ENCODE assay signal across 8 cellular contexts in the genomic region with DNA sequence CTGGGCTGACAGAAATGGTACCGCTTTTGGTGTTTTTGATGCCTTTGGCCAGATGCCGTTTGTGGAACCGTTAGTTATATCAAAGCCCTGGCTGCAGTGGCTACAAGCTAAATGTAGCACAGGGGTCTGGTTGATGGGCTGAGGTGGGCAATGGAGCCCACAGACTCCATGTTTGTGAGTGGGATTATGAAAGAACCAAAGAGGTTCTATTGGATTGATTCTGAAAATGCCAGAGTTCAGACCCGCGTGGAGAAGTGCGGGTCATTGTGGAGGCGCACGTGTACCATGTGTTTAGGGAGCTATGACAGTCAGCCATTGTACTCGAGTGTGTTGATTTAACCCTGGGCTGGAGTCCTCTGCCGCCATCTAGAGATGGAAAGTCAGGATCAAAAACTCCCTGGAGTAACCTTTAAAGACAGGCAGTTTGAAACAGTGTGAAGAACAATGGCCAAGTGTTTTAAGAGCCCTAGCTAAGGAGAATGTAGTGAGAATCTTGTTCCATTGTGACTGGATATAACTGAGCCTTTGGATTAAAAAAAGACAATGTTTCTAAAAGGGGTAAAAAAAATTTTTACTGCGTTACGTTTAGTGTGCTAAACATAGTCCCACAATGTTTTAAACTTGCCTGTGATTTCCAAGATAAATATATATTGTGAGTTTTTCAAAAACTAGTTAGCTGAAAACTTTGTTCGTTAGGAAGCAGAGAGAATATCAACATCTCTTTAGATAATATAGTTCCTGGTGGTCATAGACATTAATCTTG. TPM values are rescaled to one million over a fixed set of nuclear protein-coding genes. Genes with fewer than 3 reads are reported as not detected.
DNase-seq lines count a peak whose midpoint lies in the region; ATAC-seq and TF ChIP-seq lines count a peak whose summit lies in the region.

No MANE protein-coding gene starts in this region.

- H3K4me2 ChIP-seq in PC-3 (ENCODE audit: low read length): peak overlapping the region; percentile 69

- no peaks in the 10 kb centered on the region for H3K9me2 ChIP-seq in PC-3 (replicated peaks; ENCODE audit: low read length)

- intact Hi-C loops in PC-3 (cut with micrococcal nuclease): no loop called here
- intact Hi-C loops in left lung (cut with DNase I): no loop called here
- intact Hi-C loops in ovary (cut with DNase I): no loop called here

- no peak overlapping the region for H3K27ac ChIP-seq in PC-3 (ENCODE audit: low read length)
- H3K27ac ChIP-seq in left lung: no peak overlapping the region
- H3K27ac ChIP-seq in ovary: no peak overlapping the region

- CTCF ChIA-PET in PC-3 (lab: Charles Lee): interaction anchor here (0.6 to 1.0 kb wide), 4 partner anchors 91 to 239 kb away, joined by 3 to 5 read pairs (median 4); no protein-coding TSS in a partner anchor

- H3K36me3 ChIP-seq in PC-3 (ENCODE audit: low read depth, low read length) (no peaks in the 10 kb centered on the region), left lung (no peaks in the 10 kb centered on the region), ovary (no peaks in the 10 kb centered on the region)

- 21 to 29% (median 29%) methylated on average over 13 of the region's 13 CpGs for WGBS in ovary, 3 donors

- DNase-seq in ELR (ENCODE audit: low read depth) (peak; percentile 72), PC-3 (peak; percentile 73), dedifferentiated amniotic fluid mesenchymal stem cell (ENCODE audit: extremely low spot score) (peak; percentile 26), left lung (no peak), ureter (ENCODE audit: low spot score) (peak; percentile 45), ovary (no peak)

- H3K9me3 ChIP-seq in PC-3 (ENCODE audit: low read length) (no peaks in the 10 kb centered on the region), left lung (no peaks in the 10 kb centered on the region), ovary (no peaks in the 10 kb centered on the region)

- no peak for TF ChIP-seq EP300 in Ishikawa (IDR thresholded peaks at IDR 0.05; ENCODE audit: borderline replicate concordance)
- TF ChIP-seq EP300 in ovary (IDR thresholded peaks at IDR 0.05): no peak

- no peaks in the 10 kb centered on the region for H3F3A ChIP-seq in PC-3 (ENCODE audit: low read length, unreplicated experiment)

- peak; percentile 74 for TF ChIP-seq RAD21 in Ishikawa (IDR thresholded peaks at IDR 0.05; ENCODE audit: low read depth)

- no peaks in the 10 kb centered on the region for H3K79me2 ChIP-seq in PC-3 (ENCODE audit: low read length)

- no peak overlapping the region for H3K9ac ChIP-seq in PC-3 (ENCODE audit: low read length)

- H2AFZ ChIP-seq in PC-3 (ENCODE audit: low read length): peak overlapping the region; percentile 91

- H3K27me3 ChIP-seq in PC-3 (ENCODE audit: low read length) (no peaks in the 10 kb centered on the region), left lung (no peaks in the 10 kb centered on the region), ovary (no peaks in the 10 kb centered on the region)

- H3K4me3 ChIP-seq in PC-3 (ENCODE audit: low read length): peak overlapping the region; percentile 33; the same call in 1 of the 2 replicates
- no peak overlapping the region for H3K4me3 ChIP-seq in left lung
- H3K4me3 ChIP-seq in ovary: no peak overlapping the region

- POLR2A ChIA-PET in PC-3 (lab: Charles Lee; ENCODE audit: unreplicated experiment): no interaction called here

- TF ChIP-seq CTCF in PC-3 (conservative IDR thresholded peaks at IDR 0.05; ENCODE audit: low read depth, low read length) (peak; percentile 71), left lung (IDR thresholded peaks at IDR 0.05) (peak in 1 of 2 donors; percentile 41), ovary (IDR thresholded peaks at IDR 0.05) (no peak)

- TF ChIP-seq POLR2A in ovary (IDR thresholded peaks at IDR 0.05): no peak

- ATAC-seq in PC-3 (peak; percentile 99), left lung (peak; percentile 91), GM19467 (IDR thresholded peaks at IDR 0.05; ENCODE audit: unreplicated experiment) (no peak)

- no peaks in the 10 kb centered on the region for H3K4me1 ChIP-seq in PC-3 (ENCODE audit: insufficient read depth, low read length)
- peaks cover 0 to 12% of the 10 kb centered on the region in 2 donors for H3K4me1 ChIP-seq in left lung
- no peaks in the 10 kb centered on the region for H3K4me1 ChIP-seq in ovary (ENCODE audit: insufficient read depth)

- no TSS peak for BruUV-seq in PC-3 (replicated peaks; lab: Mats Ljungman, UMichigan)

- H4K20me1 ChIP-seq in PC-3 (ENCODE audit: low read length): no peaks in the 10 kb centered on the region

TF ChIP-seq in Ishikawa, 13 proteins besides CTCF, POLR2A, EP300 and RAD21:
- TF ChIP-seq MAX (IDR thresholded peaks at IDR 0.05): peak; percentile 53; the same call in 1 of the 2 replicates
- TF ChIP-seq, protein P1, sequence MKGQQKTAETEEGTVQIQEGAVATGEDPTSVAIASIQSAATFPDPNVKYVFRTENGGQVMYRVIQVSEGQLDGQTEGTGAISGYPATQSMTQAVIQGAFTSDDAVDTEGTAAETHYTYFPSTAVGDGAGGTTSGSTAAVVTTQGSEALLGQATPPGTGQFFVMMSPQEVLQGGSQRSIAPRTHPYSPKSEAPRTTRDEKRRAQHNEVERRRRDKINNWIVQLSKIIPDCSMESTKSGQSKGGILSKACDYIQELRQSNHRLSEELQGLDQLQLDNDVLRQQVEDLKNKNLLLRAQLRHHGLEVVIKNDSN (IDR thresholded peaks at IDR 0.05): no peak
- TF ChIP-seq YY1 (IDR thresholded peaks at IDR 0.05; ENCODE audit: low read depth): peak; percentile 65; the same call in 1 of the 2 replicates

RNA-seq across cellular contexts. Expression of gene ART3, which starts 12.7 kb away (rescaled TPM):
- total RNA-seq in PC-3 (2014; rRNA removed): not detected in 2 replicates
- total RNA-seq in left lung: not detected
- not detected for total RNA-seq in ureter
- total RNA-seq in ovary: under 1 TPM in 3 of 7 donors, not detected in 4; 0.41 to 0.83 (median 0.71) TPM
- polyA plus RNA-seq in ovary: 1 to 10 TPM in 1 of 2 donors, under 1 TPM in 1; 0.11 to 1.5 TPM

RNA-seq across cellular contexts. Expression of gene CXCL11, which starts 51.3 kb away (rescaled TPM):
- total RNA-seq in PC-3 (2014; rRNA removed) (0.46 TPM in 1 of 2 replicates, not detected in the other), left lung (1 to 10 TPM in 1 of 2 donors, under 1 TPM in 1; 0.41 to 1.9 TPM), ureter (0.31 TPM), ovary (under 1 TPM in 2 of 7 donors, not detected in 5; 0.18 to 0.57 TPM)
- polyA plus RNA-seq in ovary: 1 to 10 TPM in 1 of 2 donors, not detected in 1; 1.1 TPM

Comparison
In these comparisons a context has a peak if more than half of its experiments do, and no peak if none do; other contexts are left out.
1. DNase-seq: peak in ELR (single experiment), PC-3 (single experiment), dedifferentiated amniotic fluid mesenchymal stem cell (single experiment) and ureter (single experiment); none in left lung (0 of 2) and ovary (0 of 5).